ENCODE assay signal across 17 cellular contexts in genomic region chr7:22617166-22617565, GRCh38.
DNase-seq lines count a peak whose midpoint lies in the region; ATAC-seq and TF ChIP-seq lines count a peak whose summit lies in the region.
"Had no signal": no experiment of that assay in that cellular context is flagged by ENCODE, and none has a peak within 500 bp of the region (broad histone marks: within the 10 kb centered on the region; RNA-seq: fewer than 3 reads in every experiment).

No MANE protein-coding gene starts in this region.

- H3K4me3 ChIP-seq in NB4 (ENCODE audit: low read depth, low read length) = no peak overlapping the region
- H3K4me3 ChIP-seq in colonic mucosa = no peak overlapping the region
- H3K4me3 ChIP-seq in uterus = no peak overlapping the region
- H3K4me3 ChIP-seq: BLaER1 treated with 17β-estradiol and CSF1 and Interleukin-3, amounts not matched to agents 10 nM and 100 nM; PC-9 had no signal

- H3K27ac Mint-ChIP-seq in stimulated activated naive B cell treated with anti-CD40 and anti-IgM and Interleukin-4, amounts not matched to agents 10 μg/mL and 1 μg/mL and 100 μg/mL, for 72 hours = peak overlapping the region; percentile 6
- H3K27ac Mint-ChIP-seq: CD8-positive, alpha-beta memory T cell; IgD-negative memory B cell had no signal

- H3K36me3 Mint-ChIP-seq in stimulated activated naive B cell treated with anti-CD40 and anti-IgM and Interleukin-4, amounts not matched to agents 10 μg/mL and 1 μg/mL and 100 μg/mL, for 72 hours = peaks cover 24 to 56% of the 10 kb centered on the region in 2 donors
- H3K36me3 Mint-ChIP-seq: CD8-positive, alpha-beta memory T cell had no signal

- H3K27me3 ChIP-seq in colonic mucosa (no peaks in the 10 kb centered on the region), uterus (no peaks in the 10 kb centered on the region)
- H3K27me3 ChIP-seq: BLaER1 treated with 17β-estradiol and CSF1 and Interleukin-3, amounts not matched to agents 10 nM and 100 nM had no signal

- H3K4me1 ChIP-seq in colonic mucosa = no peaks in the 10 kb centered on the region
- H3K4me1 ChIP-seq in uterus = no peaks in the 10 kb centered on the region

- peaks cover 6 to 16% of the 10 kb centered on the region in 2 donors for H3K9me3 Mint-ChIP-seq in stimulated activated naive B cell treated with anti-CD40 and anti-IgM and Interleukin-4, amounts not matched to agents 10 μg/mL and 1 μg/mL and 100 μg/mL, for 72 hours

- no peaks in the 10 kb centered on the region for H3K27me3 Mint-ChIP-seq in stimulated activated naive B cell treated with anti-CD40 and anti-IgM and Interleukin-4, amounts not matched to agents 10 μg/mL and 1 μg/mL and 100 μg/mL, for 72 hours
- H3K27me3 Mint-ChIP-seq: IgD-negative memory B cell had no signal

- H3K27ac ChIP-seq in colonic mucosa (no peak overlapping the region), uterus (no peak overlapping the region)
- H3K27ac ChIP-seq: BLaER1 treated with 17β-estradiol and CSF1 and Interleukin-3, amounts not matched to agents 10 nM and 100 nM; PC-9 had no signal

- TF ChIP-seq POLR2A in NB4 (IDR thresholded peaks at IDR 0.05; ENCODE audit: extremely low read depth, insufficient read length) (no peak), uterus (IDR thresholded peaks at IDR 0.05) (no peak)

- H3K36me3 ChIP-seq in colonic mucosa = no peaks in the 10 kb centered on the region
- no peaks in the 10 kb centered on the region for H3K36me3 ChIP-seq in uterus
- H3K36me3 ChIP-seq: BLaER1 treated with 17β-estradiol and CSF1 and Interleukin-3, amounts not matched to agents 10 nM and 100 nM had no signal

- H3K4me1 Mint-ChIP-seq in stimulated activated naive B cell treated with anti-CD40 and anti-IgM and Interleukin-4, amounts not matched to agents 10 μg/mL and 1 μg/mL and 100 μg/mL, for 72 hours = peaks cover 30 to 32% of the 10 kb centered on the region in 2 donors
- H3K4me1 Mint-ChIP-seq: CD8-positive, alpha-beta memory T cell had no signal

- no peak overlapping the region for H3K9ac ChIP-seq in colonic mucosa (ENCODE audit: low read depth in 2 of 2, low read length in 2 of 2)
- H3K9ac ChIP-seq: BLaER1 treated with 17β-estradiol and CSF1 and Interleukin-3, amounts not matched to agents 10 nM and 100 nM had no signal

- intact Hi-C loops in colonic mucosa (cut with DNase I) = no loop called here
- intact Hi-C loops in uterus (cut with DNase I; ENCODE audit: low total_unique reads) = no loop called here

- no peaks in the 10 kb centered on the region for H3K9me3 ChIP-seq in colonic mucosa
- H3K9me3 ChIP-seq in uterus = peaks cover 0 to 8% of the 10 kb centered on the region in 2 donors

- TF ChIP-seq CTCF in NB4 (IDR thresholded peaks at IDR 0.05; ENCODE audit: low read depth, low read length) (no peak), colonic mucosa (IDR thresholded peaks at IDR 0.05) (no peak), uterus (IDR thresholded peaks at IDR 0.05) (no peak)

- ATAC-seq in stimulated activated naive B cell treated with anti-CD40 and anti-IgM and Interleukin-4, amounts not matched to agents 10 μg/mL and 1 μg/mL and 100 μg/mL, for 72 hours (replicated peaks) = peak in 1 of 2 donors; percentile 25

- peak overlapping the region in 1 of 2 donors; percentile 3 for H3K4me3 Mint-ChIP-seq in stimulated activated naive B cell treated with anti-CD40 and anti-IgM and Interleukin-4, amounts not matched to agents 10 μg/mL and 1 μg/mL and 100 μg/mL, for 72 hours
- H3K4me3 Mint-ChIP-seq: CD8-positive, alpha-beta memory T cell had no signal

- DNase-seq in EH (ENCODE audit: low read depth) (peak; percentile 76), NB4 (ENCODE audit: low read depth) (peak; percentile 3), fibroblast of gingiva (ENCODE audit: low read depth) (peak; percentile 21), colonic mucosa (no peak), uterus (no peak), iPS-NIHi11 (ENCODE audit: low spot score) (no peak)
- no peak for DNase-seq in stimulated activated naive B cell treated with anti-CD40 and anti-IgM and Interleukin-4, amounts not matched to agents 10 μg/mL and 1 μg/mL and 100 μg/mL, for 72 hours
- DNase-seq: CD8-positive, alpha-beta memory T cell; HCEC 1CT; NCI-H1105; NCI-H1694; NCI-H2081 treated with DMSO at 0.1 percent for 48 hours; NCI-H524; NCI-H82; PC-9 had no signal

Comparison
In these comparisons a context has a peak if more than half of its experiments do, and no peak if none do; other contexts are left out.
1. DNase-seq: peak in EH (single experiment), NB4 (single experiment) and fibroblast of gingiva (single experiment); none in stimulated activated naive B cell treated with anti-CD40 and anti-IgM and Interleukin-4, amounts not matched to agents 10 μg/mL and 1 μg/mL and 100 μg/mL, for 72 hours (single experiment), colonic mucosa (single experiment), uterus (0 of 2) and iPS-NIHi11 (single experiment).